12 cellular contexts compared by ENCODE assay signal in genomic region chr5:61603211-61603908, GRCh38.
DNase-seq lines count a peak whose midpoint lies in the region; ATAC-seq, FAIRE-seq and TF ChIP-seq lines count a peak whose summit lies in the region.
"Had no signal": no experiment of that assay in that cellular context is flagged by ENCODE, and none has a peak within 500 bp of the region (broad histone marks: within the 10 kb centered on the region; RNA-seq: fewer than 3 reads in every experiment).

No MANE protein-coding gene starts in this region.

- TF ChIP-seq CTCF in AG04449 (IDR thresholded peaks at IDR 0.05; ENCODE audit: insufficient read depth, low read length, missing control alignments) (peak; percentile 11), Peyer's patch (IDR thresholded peaks at IDR 0.05) (no peak)

- DNase-seq in AG04449 (ENCODE audit: low read depth, low spot score) (no peak), HTR-8/SVneo (ENCODE audit: insufficient read length, low spot score) (peak; percentile 44), cerebellar cortex (ENCODE audit: low spot score) (peak; percentile 23), mesenchymal stem cell (peak; percentile 17), NCI-H128 (lab: John Stamatoyannopoulos, UW; ENCODE audit: unreplicated experiment) (no peak), Peyer's patch (no peak)
- DNase-seq in activated naive CD4-positive, alpha-beta T cell treated with Interleukin-2 at 50 U/mL for 16 hours, result no peak
- DNase-seq: CD4-positive, alpha-beta T cell; foreskin melanocyte; NCI-H1436; SIG-M5 had no signal

- no peak overlapping the region for H3K4me3 ChIP-seq in AG04449 (ENCODE audit: low read depth, low read length)
- no peak overlapping the region for H3K4me3 ChIP-seq in mesenchymal stem cell (ENCODE audit: insufficient read depth in 1 of 2, low read depth in 1 of 2, low read length in 2 of 2)
- no peak overlapping the region for H3K4me3 ChIP-seq in Peyer's patch

- no peak overlapping the region for H3K4ac ChIP-seq in mesenchymal stem cell (ENCODE audit: low read depth in 1 of 2, low read length in 2 of 2)

- TF ChIP-seq POLR2A in Peyer's patch (IDR thresholded peaks at IDR 0.05), result no peak

- peaks cover 0 to 24% of the 10 kb centered on the region in 2 experiments for H3K27me3 ChIP-seq in mesenchymal stem cell (ENCODE audit: control insufficient read depth in 1 of 2, insufficient read depth in 1 of 2, low read length in 2 of 2)
- no peaks in the 10 kb centered on the region for H3K27me3 ChIP-seq in Peyer's patch

- H3K79me1 ChIP-seq in mesenchymal stem cell (replicated peaks; ENCODE audit: low read length, poor library complexity, severe bottlenecking), result no peaks in the 10 kb centered on the region

- WGBS in mesenchymal stem cell, result 81% methylated on average over 6 of the region's 6 CpGs

- H2BK15ac ChIP-seq in mesenchymal stem cell (ENCODE audit: low read depth, poor library complexity, severe bottlenecking), result no peak overlapping the region

- no peak for FAIRE-seq in HTR-8/SVneo (lab: Jason Lieb, UNC)

- H2BK120ac ChIP-seq in mesenchymal stem cell (ENCODE audit: low read depth, low read length), result no peak overlapping the region

- H4K91ac ChIP-seq in mesenchymal stem cell (ENCODE audit: low read length), result no peak overlapping the region

- POLR2A ChIA-PET in AG04449 (lab: Yijun Ruan, JAX), result no interaction called here

- no peak overlapping the region for H2AK5ac ChIP-seq in mesenchymal stem cell (ENCODE audit: low read length, severe bottlenecking)

- H2BK12ac ChIP-seq in mesenchymal stem cell (ENCODE audit: low read length in 2 of 2), result no peak overlapping the region

- no peak for ATAC-seq in HG03095 (IDR thresholded peaks at IDR 0.05; ENCODE audit: unreplicated experiment)

- CTCF ChIA-PET in AG04449 (lab: Yijun Ruan, JAX), result interaction anchor here (0.8 to 2.0 kb wide), 4 partner anchors 10 to 211 kb away, joined by 3 to 8 read pairs (median 4); no protein-coding TSS in a partner anchor

- H2AFZ ChIP-seq in mesenchymal stem cell (ENCODE audit: low read depth, low read length), result no peak overlapping the region

- peaks cover 2% of the 10 kb centered on the region for H3K4me1 ChIP-seq in mesenchymal stem cell (ENCODE audit: control insufficient read depth, insufficient read depth, low read depth, low read length)
- H3K4me1 ChIP-seq in Peyer's patch, result peaks cover 0 to 5% (median 0%) of the 10 kb centered on the region in 4 donors

- H3K27ac ChIP-seq in mesenchymal stem cell (ENCODE audit: low read length, poor library complexity, severe bottlenecking), result no peak overlapping the region
- H3K27ac ChIP-seq in Peyer's patch, result no peak overlapping the region

- H3K18ac ChIP-seq in mesenchymal stem cell (ENCODE audit: low read depth in 1 of 2, low read length in 2 of 2), result peak overlapping the region in 1 of 2 experiments; percentile 41

- H3K9me3 ChIP-seq in mesenchymal stem cell (ENCODE audit: control insufficient read depth, low read length) (no peaks in the 10 kb centered on the region), Peyer's patch (no peaks in the 10 kb centered on the region)

- H3K36me3 ChIP-seq in mesenchymal stem cell (ENCODE audit: control insufficient read depth in 1 of 2, insufficient read depth in 2 of 2, low read depth in 1 of 2, low read length in 2 of 2) (no peaks in the 10 kb centered on the region), Peyer's patch (no peaks in the 10 kb centered on the region)

- H3K4me2 ChIP-seq in mesenchymal stem cell (ENCODE audit: low read length, poor library complexity, severe bottlenecking), result no peak overlapping the region

- H3K23ac ChIP-seq in mesenchymal stem cell (ENCODE audit: low read length in 2 of 2), result no peak overlapping the region

- H4K8ac ChIP-seq in mesenchymal stem cell (ENCODE audit: low read length), result no peak overlapping the region

- H3K9ac ChIP-seq in mesenchymal stem cell (ENCODE audit: low read length), result no peak overlapping the region

- H2BK5ac ChIP-seq in mesenchymal stem cell (ENCODE audit: low read depth, low read length, poor library complexity, severe bottlenecking), result no peak overlapping the region

- H3K14ac ChIP-seq in mesenchymal stem cell (ENCODE audit: low read length in 2 of 2), result no peak overlapping the region

Comparison
In these comparisons a context has a peak if more than half of its experiments do, and no peak if none do; other contexts are left out.
1. DNase-seq: peak in HTR-8/SVneo (single experiment), cerebellar cortex (single experiment) and mesenchymal stem cell (single experiment); none in AG04449 (single experiment), activated naive CD4-positive, alpha-beta T cell treated with Interleukin-2 at 50 U/mL for 16 hours (single experiment), NCI-H128 (single experiment) and Peyer's patch (0 of 3).